ENCODE assay signal across 26 cellular contexts in genomic region chr5:66511491-66511890, GRCh38.
"Had no signal": no experiment of that assay in that cellular context is flagged by ENCODE, and none has a peak within 500 bp of the region (broad histone marks: within the 10 kb centered on the region; RNA-seq: fewer than 3 reads in every experiment).

No MANE protein-coding gene starts in this region.

- H3K27ac Mint-ChIP-seq: activated CD4-positive, alpha-beta T cell treated with anti-CD3 and anti-CD28 coated beads for 36 hours; activated naive CD8-positive, alpha-beta T cell; brain; natural killer cell treated with Interleukin-12 subunit alpha and Interleukin-12 subunit beta and Interleukin-15 and Interleukin-18, amount 100 ng/mL, for 72 hours; T-helper 2 cell treated with Interferon-gamma antibody and Interleukin-4, amounts not matched to agents 5 μg/mL and 100 μg/mL, for 36 hours had no signal

- H3K4me3 Mint-ChIP-seq: activated CD4-positive, alpha-beta T cell treated with anti-CD3 and anti-CD28 coated beads for 36 hours; activated naive CD8-positive, alpha-beta T cell; brain; natural killer cell treated with Interleukin-12 subunit alpha and Interleukin-12 subunit beta and Interleukin-15 and Interleukin-18, amount 100 ng/mL, for 72 hours; T-helper 2 cell treated with Interferon-gamma antibody and Interleukin-4, amounts not matched to agents 5 μg/mL and 100 μg/mL, for 36 hours had no signal

- H3K36me3 ChIP-seq: gastrocnemius medialis, transverse colon had no signal

- DNase-seq: activated CD4-positive, alpha-beta T cell treated with anti-CD3 and anti-CD28 coated beads for 36 hours; activated CD4-positive, CD25-positive, alpha-beta regulatory T cell; activated effector memory CD4-positive, alpha-beta T cell treated with Interleukin-2 at 50 U/mL for 16 hours; activated naive CD4-positive, alpha-beta T cell treated with Interleukin-2 at 50 U/mL for 16 hours; anterior cingulate cortex; caudate nucleus; cortex of kidney; gastrocnemius medialis; glutamatergic neuron; islet precursor cell; left cardiac atrium; left ventricle myocardium superior; mucosa of descending colon; posterior cingulate gyrus; stimulated activated CD4-positive, alpha-beta T cell treated with anti-CD3 and anti-CD28 coated beads, Interleukin-12 subunit alpha, Interleukin-12 subunit beta, amount 100 ng/mL, for 4 hours; stimulated activated CD4-positive, alpha-beta T cell treated with anti-CD3 and anti-CD28 coated beads, Interleukin-4, amount 100 ng/mL, for 1 hour; stimulated activated naive CD8-positive, alpha-beta T cell treated with anti-CD3 and anti-CD28 coated beads, Interleukin-15, Interleukin-2, amounts not matched to agents 100 U/mL and 50 U/mL, for 24 hours; testis; transverse colon had no signal

- H3K27me3 ChIP-seq: gastrocnemius medialis, testis, transverse colon had no signal

- FAIRE-seq: endothelial cell of umbilical vein had no signal

- H3K4me3 ChIP-seq: gastrocnemius medialis, mucosa of descending colon, skin epidermis, testis, transverse colon had no signal

- H3K36me3 Mint-ChIP-seq: activated naive CD8-positive, alpha-beta T cell; brain; natural killer cell treated with Interleukin-12 subunit alpha and Interleukin-12 subunit beta and Interleukin-15 and Interleukin-18, amount 100 ng/mL, for 72 hours had no signal

- H3K27me3 Mint-ChIP-seq: brain had no signal

- H3K27ac ChIP-seq: gastrocnemius medialis, skin epidermis, testis, transverse colon had no signal

- H3K4me1 Mint-ChIP-seq: brain had no signal

- ATAC-seq: activated CD4-positive, alpha-beta T cell treated with anti-CD3 and anti-CD28 coated beads for 36 hours; gastrocnemius medialis; left cardiac atrium; left ventricle myocardium superior; mucosa of descending colon; natural killer cell treated with Interleukin-12 subunit alpha and Interleukin-12 subunit beta and Interleukin-15 and Interleukin-18, amount 100 ng/mL, for 72 hours; sciatic nerve; stimulated activated naive CD8-positive, alpha-beta T cell treated with anti-CD3 and anti-CD28 coated beads, Interleukin-15, Interleukin-2, amounts not matched to agents 100 U/mL and 50 U/mL, for 24 hours had no signal

- H3K9me3 ChIP-seq: gastrocnemius medialis, mucosa of descending colon, testis, transverse colon had no signal

- H3K4me1 ChIP-seq: gastrocnemius medialis, testis, transverse colon had no signal

- H3K9me3 Mint-ChIP-seq: T-helper 2 cell treated with Interferon-gamma antibody and Interleukin-4, amounts not matched to agents 5 μg/mL and 100 μg/mL, for 36 hours had no signal
